ENCODE assay signal across 8 cellular contexts in genomic region chr3:128845695-128846491, GRCh38. TPM values are rescaled to one million over a fixed set of nuclear protein-coding genes. Genes with fewer than 3 reads are reported as not detected.
DNase-seq lines count a peak whose midpoint lies in the region; FAIRE-seq and TF ChIP-seq lines count a peak whose summit lies in the region.

No MANE protein-coding gene starts in this region.

- peaks cover 20% of the 10 kb centered on the region for H3K4me1 Mint-ChIP-seq in activated T-cell treated with anti-CD3 and anti-CD28 coated beads, Interleukin-2, amount 50 U/mL, for 24 hours (ENCODE audit: low read depth)

- H3K36me3 ChIP-seq in esophagus muscularis mucosa (no peaks in the 10 kb centered on the region), mucosa of stomach (ENCODE audit: control insufficient read depth, insufficient read depth, low read length) (no peaks in the 10 kb centered on the region)

- peak; percentile 56 to 67 (median 59) for TF ChIP-seq CTCF in esophagus muscularis mucosa (IDR thresholded peaks at IDR 0.05)

- H3K4me1 ChIP-seq in esophagus muscularis mucosa (peaks cover 14 to 20% (median 16%) of the 10 kb centered on the region in 4 donors), mucosa of stomach (ENCODE audit: control insufficient read depth, insufficient read depth, low read length) (peaks cover 12% of the 10 kb centered on the region)

- peak overlapping the region; percentile 71 for H3K4me3 Mint-ChIP-seq in activated T-cell treated with anti-CD3 and anti-CD28 coated beads, Interleukin-2, amount 50 U/mL, for 24 hours

- TF ChIP-seq POLR2A in esophagus muscularis mucosa (IDR thresholded peaks at IDR 0.05; ENCODE audit: low read depth) = no peak

- intact Hi-C loops in esophagus muscularis mucosa (cut with DNase I) = loop anchor here (2.0 kb wide), 1 partner anchor 227 kb away; no protein-coding TSS in a partner anchor

- H3K9ac ChIP-seq in mucosa of stomach (ENCODE audit: low read length) = peak overlapping the region; percentile 55

- no peaks in the 10 kb centered on the region for H3K27me3 ChIP-seq in esophagus muscularis mucosa
- H3K27me3 ChIP-seq in mucosa of stomach (ENCODE audit: control insufficient read depth, insufficient read depth, low read length) = no peaks in the 10 kb centered on the region

- H3K9me3 Mint-ChIP-seq in activated T-cell treated with anti-CD3 and anti-CD28 coated beads, Interleukin-2, amount 50 U/mL, for 24 hours = no peaks in the 10 kb centered on the region

- H3K4me3 ChIP-seq in esophagus muscularis mucosa (peak overlapping the region; percentile 58 to 64 (median 60)), mucosa of stomach (ENCODE audit: low read length) (peak overlapping the region; percentile 38)

- H3K9me3 ChIP-seq in esophagus muscularis mucosa (no peaks in the 10 kb centered on the region), mucosa of stomach (ENCODE audit: control insufficient read depth, low read length) (no peaks in the 10 kb centered on the region)

- peak overlapping the region; percentile 78 for H3K27ac Mint-ChIP-seq in activated T-cell treated with anti-CD3 and anti-CD28 coated beads, Interleukin-2, amount 50 U/mL, for 24 hours

- H3K27me3 Mint-ChIP-seq in activated T-cell treated with anti-CD3 and anti-CD28 coated beads, Interleukin-2, amount 50 U/mL, for 24 hours = no peaks in the 10 kb centered on the region

- TF ChIP-seq EP300 in esophagus muscularis mucosa (IDR thresholded peaks at IDR 0.05) = no peak

- peak; percentile 96 for DNase-seq in AG08395 (ENCODE audit: low spot score)
- peak; percentile 85 for DNase-seq in GM19239 (ENCODE audit: insufficient read length, low spot score)
- DNase-seq in HK-2 (ENCODE audit: unreplicated experiment) = peak; percentile 24
- peak; percentile 98 for DNase-seq in OCI-M1 (lab: John Stamatoyannopoulos, UW)
- peak; percentile 88 for DNase-seq in activated T-cell treated with anti-CD3 and anti-CD28 coated beads, Interleukin-2, amount 50 U/mL, for 24 hours
- DNase-seq in esophagus muscularis mucosa (ENCODE audit: extremely low spot score) = peak; percentile 95
- DNase-seq in stimulated activated CD8-positive, alpha-beta memory T cell treated with anti-CD3 and anti-CD28 coated beads, Interleukin-4, amount 100 ng/mL, for 48 hours = peak; percentile 94

- FAIRE-seq in GM19239 (lab: Jason Lieb, UNC) = peak; percentile 70

- 4% methylated on average over 13 of the region's 36 CpGs for WGBS in esophagus muscularis mucosa

- H3K27ac ChIP-seq in esophagus muscularis mucosa (replicated peaks in 1 of 4) = peak overlapping the region; percentile 72 to 79 (median 78)

- H3K36me3 Mint-ChIP-seq in activated T-cell treated with anti-CD3 and anti-CD28 coated beads, Interleukin-2, amount 50 U/mL, for 24 hours (ENCODE audit: low read depth) = no peaks in the 10 kb centered on the region

RNA-seq across cellular contexts. Expression of gene ACAD9, which starts 33.5 kb away (rescaled TPM):
- 10 to 100 TPM; 25.6 to 41.6 (median 30.3) TPM for total RNA-seq in esophagus muscularis mucosa

Comparison
In these comparisons a context has a peak if more than half of its experiments do, and no peak if none do; other contexts are left out.
1. Peak in every context shown above with its lines: DNase-seq, H3K4me3 ChIP-seq and H3K27ac ChIP-seq.
2. DNase-seq: peak in every context shown above with its lines; median percentile 98 in OCI-M1; 96 in AG08395; 95 in esophagus muscularis mucosa; 94 in stimulated activated CD8-positive, alpha-beta memory T cell treated with anti-CD3 and anti-CD28 coated beads, Interleukin-4, amount 100 ng/mL, for 48 hours; 88 in activated T-cell treated with anti-CD3 and anti-CD28 coated beads, Interleukin-2, amount 50 U/mL, for 24 hours; 85 in GM19239; 24 in HK-2.